In genomic region chr10:36465604-36466379, GRCh38 we compare ENCODE assay signal across 18 cellular contexts.
DNase-seq lines count a peak whose midpoint lies in the region; ATAC-seq, FAIRE-seq and TF ChIP-seq lines count a peak whose summit lies in the region.
"Had no signal": no experiment of that assay in that cellular context is flagged by ENCODE, and none has a peak within 500 bp of the region (broad histone marks: within the 10 kb centered on the region; RNA-seq: fewer than 3 reads in every experiment).

No MANE protein-coding gene starts in this region.

- 2% methylated on average over 3 of the region's 3 CpGs for WGBS in HepG2 (ENCODE audit: low lambda C conversion rate)
- WGBS in right lobe of liver (ENCODE audit: insufficient coverage, low coverage, low lambda C conversion rate, missing lambda C conversion rate) = 41% methylated on average over 3 of the region's 3 CpGs

- no peak for TF ChIP-seq EP300 in HepG2 (IDR thresholded peaks at IDR 0.05; ENCODE audit: low read depth in 2 of 2, low read length in 2 of 2)
- no peak for TF ChIP-seq EP300 in HepG2 (CRISPR knock-in tag; IDR thresholded peaks at IDR 0.05; ENCODE audit: borderline replicate concordance)

- no peaks in the 10 kb centered on the region for H3K27me3 ChIP-seq in HepG2 (ENCODE audit: control insufficient read depth in 1 of 2, insufficient read depth in 2 of 2, low read length in 2 of 2)
- no peaks in the 10 kb centered on the region for H3K27me3 ChIP-seq in right lobe of liver
- H3K27me3 ChIP-seq in SJCRH30 = no peaks in the 10 kb centered on the region
- H3K27me3 ChIP-seq: BLaER1, SJSA1 had no signal

- no peaks in the 10 kb centered on the region for H4K20me1 ChIP-seq in HepG2 (ENCODE audit: insufficient read depth, low read length)
- H4K20me1 ChIP-seq: BLaER1 had no signal

- no peaks in the 10 kb centered on the region for H3K9me3 ChIP-seq in HepG2 (ENCODE audit: low read length)
- H3K9me3 ChIP-seq in right lobe of liver = no peaks in the 10 kb centered on the region
- H3K9me3 ChIP-seq in kidney (ENCODE audit: control insufficient read depth in 1 of 2, low read length in 2 of 2) = no peaks in the 10 kb centered on the region
- no peaks in the 10 kb centered on the region for H3K9me3 ChIP-seq in SJCRH30 (replicated peaks)
- H3K9me3 ChIP-seq: BLaER1, SJSA1 had no signal

- no peak for TF ChIP-seq RAD21 in HepG2 (CRISPR knock-in tag; IDR thresholded peaks at IDR 0.05)

- no peak for ATAC-seq in HepG2
- ATAC-seq in right lobe of liver = no peak
- ATAC-seq: CD8-positive, alpha-beta T cell; HCT116 had no signal

- POLR2A ChIA-PET in HepG2 (lab: Yijun Ruan, JAX) = no interaction called here

- H3K36me3 ChIP-seq in HepG2 (replicated peaks in 1 of 2; ENCODE audit: control insufficient read depth in 1 of 2, insufficient read depth in 2 of 2, low read length in 2 of 2) (no peaks in the 10 kb centered on the region), right lobe of liver (no peaks in the 10 kb centered on the region), kidney (ENCODE audit: control insufficient read depth in 1 of 2, insufficient read depth in 2 of 2, low read length in 2 of 2) (no peaks in the 10 kb centered on the region), SJCRH30 (no peaks in the 10 kb centered on the region)
- H3K36me3 ChIP-seq: BLaER1, SJSA1 had no signal

- no peak overlapping the region for H3K4me2 ChIP-seq in HepG2 (ENCODE audit: low read depth, low read length)
- H3K4me2 ChIP-seq: BLaER1 had no signal

- no peak overlapping the region for H3K4me3 ChIP-seq in HepG2 (replicated peaks in 1 of 3; ENCODE audit: insufficient read depth in 1 of 3, low read depth in 2 of 3, low read length in 3 of 3)
- H3K4me3 ChIP-seq in right lobe of liver = no peak overlapping the region
- H3K4me3 ChIP-seq in kidney (ENCODE audit: low read length in 2 of 2) = no peak overlapping the region
- no peak overlapping the region for H3K4me3 ChIP-seq in SJCRH30
- H3K4me3 ChIP-seq: BLaER1, SJSA1 had no signal

- no peak overlapping the region for H3K9ac ChIP-seq in HepG2 (ENCODE audit: insufficient read depth, low read depth, low read length)
- no peak overlapping the region for H3K9ac ChIP-seq in kidney (ENCODE audit: low read length in 2 of 2)
- H3K9ac ChIP-seq: BLaER1 had no signal

- FAIRE-seq in HepG2 (lab: Jason Lieb, UNC) (no peak), kidney (lab: Jason Lieb, UNC) (peak; percentile 19)

- CTCF ChIA-PET in HepG2 (lab: Yijun Ruan, JAX; ENCODE audit: low intra/inter-chr PET ratio, low total read pairs) = no interaction called here

- no TSS peak for BruUV-seq in HepG2 (replicated peaks; lab: Mats Ljungman, UMichigan)

- DNase-seq in HepG2 (ENCODE audit: low spot score) (no peak), right lobe of liver (no peak), RPMI7951 (ENCODE audit: low read depth) (peak; percentile 34), kidney (no peak), GM03348 (ENCODE audit: low spot score) (no peak), SJCRH30 (no peak), NCI-H2029 (lab: John Stamatoyannopoulos, UW) (no peak)
- DNase-seq: Calu3; CD8-positive, alpha-beta T cell; EL; KBM-7; NCI-H1105; NCI-H2081 treated with DMSO at 0.1 percent for 48 hours; NCI-H510A treated with DMSO at 0.1 percent for 48 hours; NCI-H82 had no signal

- H3K79me2 ChIP-seq in HepG2 (ENCODE audit: insufficient read depth, low read length) = no peaks in the 10 kb centered on the region

- no peak overlapping the region for H3K27ac ChIP-seq in HepG2 (ENCODE audit: extremely low read length, insufficient read depth, low read length)
- no peak overlapping the region for H3K27ac ChIP-seq in right lobe of liver
- H3K27ac ChIP-seq in kidney (ENCODE audit: low read depth in 2 of 2, low read length in 2 of 2) = no peak overlapping the region
- H3K27ac ChIP-seq in SJCRH30 = no peak overlapping the region
- H3K27ac ChIP-seq: BLaER1, SJSA1 had no signal

- no peak for TF ChIP-seq POLR2A in HepG2 (IDR thresholded peaks at IDR 0.05; ENCODE audit: insufficient read depth in 1 of 2, low read depth in 2 of 2, low read length in 2 of 2)
- TF ChIP-seq POLR2A in right lobe of liver (IDR thresholded peaks at IDR 0.05) = no peak

- TF ChIP-seq CTCF in HepG2 (CRISPR knock-in tag; IDR thresholded peaks at IDR 0.05) = no peak
- TF ChIP-seq CTCF in right lobe of liver (IDR thresholded peaks at IDR 0.05) = no peak
- no peak for TF ChIP-seq CTCF in kidney (IDR thresholded peaks at IDR 0.05; ENCODE audit: borderline replicate concordance, extremely low read depth, insufficient read depth)

- in situ Hi-C loops in HepG2 (cut with HindIII; ENCODE audit: extremely low pct_ligation_motif_present, low pct_unique_long_range_greater_than_20kb) = no loop called here

- intact Hi-C loops in HepG2 (cut with micrococcal nuclease; ENCODE audit: unreplicated experiment) (no loop called here), right lobe of liver (cut with DNase I) (no loop called here), kidney (cut with DNase I) (no loop called here)

- H3K4me1 ChIP-seq in HepG2 (ENCODE audit: insufficient read depth, low read length) (no peaks in the 10 kb centered on the region), right lobe of liver (no peaks in the 10 kb centered on the region), kidney (ENCODE audit: control insufficient read depth in 1 of 2, insufficient read depth in 1 of 2, low read depth in 1 of 2, low read length in 2 of 2) (no peaks in the 10 kb centered on the region), SJCRH30 (no peaks in the 10 kb centered on the region)
- H3K4me1 ChIP-seq: BLaER1 had no signal

- no peak overlapping the region for H2AFZ ChIP-seq in HepG2 (ENCODE audit: low read length)

TF ChIP-seq in HepG2, 621 proteins besides CTCF, POLR2A, EP300 and RAD21:
- TF ChIP-seq MAZ (IDR thresholded peaks at IDR 0.05; ENCODE audit: borderline replicate concordance, low read depth, low read length) (no peak), MAZ (CRISPR knock-in tag; IDR thresholded peaks at IDR 0.05; ENCODE audit: low read depth) (no peak), RAD51 (IDR thresholded peaks at IDR 0.05; ENCODE audit: borderline replicate concordance) (peak; percentile 60; the same call in 1 of the 2 replicates), PRMT3 (CRISPR knock-in tag; IDR thresholded peaks at IDR 0.05; ENCODE audit: borderline replicate concordance, low read depth) (no peak), ZNF777 (CRISPR knock-in tag; IDR thresholded peaks at IDR 0.05) (no peak), ELF1 (CRISPR knock-in tag; IDR thresholded peaks at IDR 0.05) (no peak)
